ENCODE assay signal across 8 cellular contexts in the genomic region with DNA sequence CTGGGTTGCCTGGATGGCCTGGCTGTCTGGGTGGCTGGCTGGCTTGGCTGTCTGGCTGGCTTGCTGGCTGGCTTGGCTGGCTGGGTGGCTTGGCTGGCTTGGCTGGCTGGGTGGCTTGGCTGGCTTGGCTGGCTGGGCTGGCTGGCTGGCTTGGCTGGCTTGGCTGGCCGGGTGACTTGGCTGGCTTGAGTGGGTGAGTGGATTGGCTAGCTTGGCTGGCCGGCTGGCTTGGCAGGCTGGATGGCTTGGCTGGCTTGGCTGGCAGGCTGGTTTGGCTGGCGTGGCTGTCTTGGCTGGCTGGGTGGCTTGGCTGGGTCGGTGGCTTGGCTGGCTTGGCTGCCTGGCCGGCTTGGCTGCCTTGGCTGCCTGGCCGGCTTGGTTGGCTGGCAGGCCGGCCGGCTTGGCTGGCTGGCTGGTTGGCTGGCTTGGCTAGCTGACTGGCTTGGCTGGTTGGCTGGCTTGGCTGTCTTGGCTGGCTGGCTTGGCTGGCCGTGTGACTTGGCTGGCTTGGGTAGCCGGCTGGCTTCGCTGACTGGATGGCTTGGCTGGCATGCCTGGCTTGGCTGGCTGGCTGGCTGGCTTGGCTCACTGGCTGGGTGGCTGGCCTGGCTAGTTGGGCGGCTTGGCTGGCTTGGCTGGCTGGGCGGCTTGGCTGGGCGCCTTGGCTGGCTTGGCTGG.
DNase-seq lines count a peak whose midpoint lies in the region; ATAC-seq and TF ChIP-seq lines count a peak whose summit lies in the region.
"Not testable (repeated sequence)": the region's sequence is repeated elsewhere in the genome, so short reads cannot be mapped to it uniquely, and the experiment has no call there.

No MANE protein-coding gene starts in this region.

- H3K79me1 ChIP-seq in neuronal stem cell (ENCODE audit: low read depth, low read length), result not testable (repeated sequence)

- H3K36me3 Mint-ChIP-seq in activated B cell treated with CpG ODN at 0.5 μM for 24 hours (ENCODE audit: low read depth), result not testable (repeated sequence)

- WGBS in neuronal stem cell (ENCODE audit: extremely low coverage in 2 of 2, insufficient read length in 2 of 2, insufficient replicate concordance in 1 of 2), 2 donors, result no CpG with 5 or more reads among the region's 14 CpGs

- not testable (repeated sequence) for H2BK120ac ChIP-seq in neuronal stem cell (ENCODE audit: low read depth, low read length)

- H3K27me3 ChIP-seq in HAP-1 (ENCODE audit: low read depth); right atrium auricular region; neuronal stem cell (ENCODE audit: control insufficient read depth in 3 of 3, insufficient read depth in 3 of 3, low read depth in 1 of 3, low read length in 3 of 3): not testable (repeated sequence)

- POLR2A ChIA-PET in activated B cell treated with CpG ODN at 0.5 μM for 24 hours (lab: Charles Lee), result not testable (repeated sequence)

- peak overlapping the region; percentile 99 for H3K23ac ChIP-seq in neuronal stem cell (ENCODE audit: low read depth, low read length, poor library complexity)

- peak overlapping the region; percentile 85 for H3K14ac ChIP-seq in neuronal stem cell (ENCODE audit: low read length)

- H3K27me3 Mint-ChIP-seq in activated B cell treated with CpG ODN at 0.5 μM for 24 hours, result not testable (repeated sequence)

- H3K9ac ChIP-seq in neuronal stem cell (ENCODE audit: low read depth, low read length, poor library complexity), result peak overlapping the region; percentile 63

- not testable (repeated sequence) for H3K9me3 Mint-ChIP-seq in activated B cell treated with CpG ODN at 0.5 μM for 24 hours

- H3K4me2 ChIP-seq in neuronal stem cell (ENCODE audit: insufficient read depth, low read length, poor library complexity, severe bottlenecking), result not testable (repeated sequence)

- not testable (repeated sequence) for H3K4me3 Mint-ChIP-seq in activated B cell treated with CpG ODN at 0.5 μM for 24 hours

- intact Hi-C loops in activated B cell treated with CpG ODN at 0.5 μM for 24 hours (cut with micrococcal nuclease), result not testable (repeated sequence)

- H3K18ac ChIP-seq in neuronal stem cell (ENCODE audit: low read length), result peak overlapping the region; percentile 89

- H3K9me3 ChIP-seq in HAP-1; right atrium auricular region; neuronal stem cell (replicated peaks in 1 of 2; ENCODE audit: control insufficient read depth in 2 of 2, insufficient read depth in 1 of 2, low read depth in 1 of 2, low read length in 2 of 2): not testable (repeated sequence)

- not testable (repeated sequence) for H2AK5ac ChIP-seq in neuronal stem cell (ENCODE audit: low read depth, low read length)

- not testable (repeated sequence) for H2AFZ ChIP-seq in neuronal stem cell (ENCODE audit: low read length)

- DNase-seq in Ammon's horn (ENCODE audit: low spot score), result peak; percentile 60
- peak; percentile 2 to 54 for DNase-seq in HAP-1 (ENCODE audit: low spot score in 2 of 2)
- DNase-seq in activated B cell treated with CpG ODN at 0.5 μM for 24 hours, result peak; percentile 66
- DNase-seq in activated T-helper 1 cell treated with Interleukin-2 at 50 U/mL for 16 hours (ENCODE audit: low read depth), result peak; percentile 36
- DNase-seq in cerebellar cortex (ENCODE audit: low spot score), result peak; percentile 15
- DNase-seq in right atrium auricular region (ENCODE audit: low spot score), result peak; percentile 79
- DNase-seq in neuronal stem cell (ENCODE audit: low spot score), result not testable (repeated sequence)
- DNase-seq in stimulated activated CD4-positive, alpha-beta T cell treated with anti-CD3 and anti-CD28 coated beads, TNF-alpha, amount 100 ng/mL, for 24 hours (ENCODE audit: low read depth in 3 of 3), result peak in 2 of 3 experiments; percentile 7 to 30

- not testable (repeated sequence) for H2BK15ac ChIP-seq in neuronal stem cell (ENCODE audit: low read length)

- H3K27ac Mint-ChIP-seq in activated B cell treated with CpG ODN at 0.5 μM for 24 hours, result not testable (repeated sequence)

- ATAC-seq in activated B cell treated with CpG ODN at 0.5 μM for 24 hours (ENCODE audit: low read depth), result not testable (repeated sequence)

- H4K8ac ChIP-seq in neuronal stem cell (ENCODE audit: low read depth, low read length), result peak overlapping the region; percentile 3

- TF ChIP-seq CTCF in activated B cell treated with CpG ODN at 0.5 μM for 24 hours (IDR thresholded peaks at IDR 0.05); right atrium auricular region (IDR thresholded peaks at IDR 0.05): not testable (repeated sequence)

- H3K27ac ChIP-seq in right atrium auricular region; neuronal stem cell (replicated peaks; ENCODE audit: low read length): not testable (repeated sequence)

- peak overlapping the region; percentile 88 for H2BK12ac ChIP-seq in neuronal stem cell (ENCODE audit: low read length)

- peak overlapping the region; percentile 95 for H4K91ac ChIP-seq in neuronal stem cell (ENCODE audit: low read depth, low read length, poor library complexity)

- not testable (repeated sequence) for H3K4me3 ChIP-seq in HAP-1; right atrium auricular region; neuronal stem cell (ENCODE audit: low read length in 2 of 2)

- not testable (repeated sequence) for H3K4me1 ChIP-seq in HAP-1; right atrium auricular region; neuronal stem cell (ENCODE audit: control insufficient read depth in 2 of 2, insufficient read depth in 1 of 2, low read depth in 1 of 2, low read length in 2 of 2)

- H3K4ac ChIP-seq in neuronal stem cell (ENCODE audit: low read length), result peak overlapping the region; percentile 84

- peak overlapping the region; percentile 88 for H2BK5ac ChIP-seq in neuronal stem cell (ENCODE audit: low read length)

- CTCF ChIA-PET in activated B cell treated with CpG ODN at 0.5 μM for 24 hours (lab: Charles Lee), result not testable (repeated sequence)

- not testable (repeated sequence) for H3K36me3 ChIP-seq in HAP-1 (replicated peaks); right atrium auricular region; neuronal stem cell (replicated peaks in 1 of 2; ENCODE audit: control insufficient read depth in 2 of 2, insufficient read depth in 2 of 2, low read length in 2 of 2)

- in situ Hi-C loops in HAP-1 (cut with MboI; ENCODE audit: low sequenced_read_pairs), result not testable (repeated sequence)

- not testable (repeated sequence) for H3K4me1 Mint-ChIP-seq in activated B cell treated with CpG ODN at 0.5 μM for 24 hours
